Comparison of ENCODE assay signal across 8 cellular contexts in the genomic region with DNA sequence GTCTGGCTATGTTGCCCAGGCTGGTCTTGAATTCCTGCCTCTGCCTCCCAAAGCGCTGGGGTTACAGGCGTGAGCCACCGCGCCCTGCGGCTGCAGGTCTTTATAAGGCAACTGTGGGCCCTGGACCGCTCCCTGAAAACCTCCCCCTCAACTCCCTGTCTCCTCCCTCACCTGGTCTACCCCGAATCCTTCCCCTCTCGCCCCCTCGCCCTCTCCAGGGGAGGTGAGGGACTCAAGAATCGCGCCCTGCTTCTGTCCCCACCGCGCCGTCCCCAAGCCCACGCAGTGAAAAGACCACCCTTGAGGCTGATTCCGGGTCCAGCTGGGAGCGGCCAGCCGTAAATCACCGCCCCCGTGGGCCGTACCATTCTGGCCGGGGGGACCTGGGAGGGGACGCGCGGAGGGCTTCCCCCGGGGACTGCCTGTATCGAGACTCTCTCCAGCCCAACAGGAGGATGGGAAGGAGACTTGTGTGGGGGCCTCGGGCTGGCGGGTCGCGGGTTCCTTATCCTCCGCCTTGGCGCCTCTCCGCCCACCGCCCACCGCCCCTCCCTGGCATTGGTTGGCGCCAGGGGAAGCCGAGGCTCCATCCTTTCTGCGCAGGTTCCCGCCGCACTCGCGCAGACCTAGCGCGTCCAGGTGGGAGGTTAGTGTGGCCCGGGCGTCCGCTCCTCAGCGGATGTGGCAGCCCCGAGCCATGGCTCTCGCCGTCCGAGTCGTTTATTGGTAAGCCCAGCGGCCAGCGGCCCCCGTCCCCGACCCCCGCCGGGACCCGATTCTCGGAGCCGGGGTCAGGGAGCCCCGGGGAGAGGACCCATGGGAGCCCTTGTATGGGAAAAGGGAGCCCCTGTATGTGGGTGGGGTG. TPM values are rescaled to one million over a fixed set of nuclear protein-coding genes. Genes with fewer than 3 reads are reported as not detected.
DNase-seq lines count a peak whose midpoint lies in the region; ATAC-seq and TF ChIP-seq lines count a peak whose summit lies in the region.

A gene (plus strand): TSS at position 615 of the 865 bp plus-strand sequence. CDS start 83 bp downstream, at position 698.

- H3K27me3 Mint-ChIP-seq in stimulated activated naive CD8-positive, alpha-beta T cell treated with anti-CD3 and anti-CD28 coated beads, Interleukin-15, amount 100 ng/mL, for 72 hours = no peaks in the 10 kb centered on the region

- TF ChIP-seq RAD21 in neural cell (conservative IDR thresholded peaks at IDR 0.05) = peak; percentile 21

- H3K9me3 ChIP-seq in Karpas-422 (ENCODE audit: low read length) = no peaks in the 10 kb centered on the region
- no peaks in the 10 kb centered on the region for H3K9me3 ChIP-seq in RWPE2 (ENCODE audit: severe bottlenecking)
- no peaks in the 10 kb centered on the region for H3K9me3 ChIP-seq in neural cell (ENCODE audit: low read length)

- H2AFZ ChIP-seq in Karpas-422 (ENCODE audit: low read length) (peak within 1 kb of the TSS; percentile 87; the same call in 1 of the 2 replicates), neural cell (ENCODE audit: low read depth, low read length) (peak within 1 kb of the TSS; percentile 100)

- peak; percentile 70 for ATAC-seq in GM21619 (IDR thresholded peaks at IDR 0.05; ENCODE audit: unreplicated experiment)
- peak; percentile 82 for ATAC-seq in RWPE2 (ENCODE audit: low read depth)
- ATAC-seq in stimulated activated naive CD8-positive, alpha-beta T cell treated with anti-CD3 and anti-CD28 coated beads, Interleukin-15, amount 100 ng/mL, for 72 hours = peak; percentile 96

- H3K9ac ChIP-seq in Karpas-422 (ENCODE audit: low read length) = peak within 1 kb of the TSS; percentile 67
- peak within 1 kb of the TSS; percentile 87 for H3K9ac ChIP-seq in neural cell (ENCODE audit: low read length)

- no peaks in the 10 kb centered on the region for H3K9me3 Mint-ChIP-seq in stimulated activated naive CD8-positive, alpha-beta T cell treated with anti-CD3 and anti-CD28 coated beads, Interleukin-15, amount 100 ng/mL, for 72 hours

- H3K79me2 ChIP-seq in Karpas-422 (ENCODE audit: low read length) (no peaks in the 10 kb centered on the region), neural cell (replicated peaks; ENCODE audit: insufficient read depth, low read length) (peaks cover 14% of the 10 kb centered on the region)

- peaks cover 7% of the 10 kb centered on the region for H3K4me1 ChIP-seq in Karpas-422 (ENCODE audit: low read length)
- H3K4me1 ChIP-seq in RWPE2 (ENCODE audit: insufficient read depth, poor library complexity, severe bottlenecking) = peaks cover 11% of the 10 kb centered on the region

- H3K36me3 ChIP-seq in Karpas-422 (ENCODE audit: insufficient read depth, low read length) (no peaks in the 10 kb centered on the region), RWPE2 (ENCODE audit: low read depth) (peaks cover 29% of the 10 kb centered on the region), neural cell (ENCODE audit: insufficient read depth, low read length) (no peaks in the 10 kb centered on the region)

- H3F3A ChIP-seq in neural cell (ENCODE audit: insufficient read depth, low read length, poor library complexity, severe bottlenecking) = no peaks in the 10 kb centered on the region

- peak; percentile 63 for TF ChIP-seq EP300 in neural cell (conservative IDR thresholded peaks at IDR 0.05; ENCODE audit: poor library complexity, severe bottlenecking)

- H4K20me1 ChIP-seq in Karpas-422 (ENCODE audit: insufficient read depth, low read depth, low read length) (no peaks in the 10 kb centered on the region), neural cell (ENCODE audit: insufficient read depth) (no peaks in the 10 kb centered on the region)

- H3K27me3 ChIP-seq in Karpas-422 (ENCODE audit: low read length) = no peaks in the 10 kb centered on the region
- no peaks in the 10 kb centered on the region for H3K27me3 ChIP-seq in RWPE2 (ENCODE audit: insufficient read depth, poor library complexity, severe bottlenecking)
- no peaks in the 10 kb centered on the region for H3K27me3 ChIP-seq in neural cell (ENCODE audit: insufficient read depth, low read depth, low read length)

- no peaks in the 10 kb centered on the region for H3K9me2 ChIP-seq in Karpas-422 (replicated peaks; ENCODE audit: insufficient read depth, low read length)
- no peaks in the 10 kb centered on the region for H3K9me2 ChIP-seq in neural cell (ENCODE audit: insufficient read depth, low read length)

- peaks cover 37% of the 10 kb centered on the region for H3K4me1 Mint-ChIP-seq in stimulated activated naive CD8-positive, alpha-beta T cell treated with anti-CD3 and anti-CD28 coated beads, Interleukin-15, amount 100 ng/mL, for 72 hours

- in situ Hi-C loops in Caki2 (cut with HindIII; ENCODE audit: low pct_unique_long_range_greater_than_20kb, low sequenced_read_pairs) = no loop called here

- H3K4me3 ChIP-seq in Karpas-422 (ENCODE audit: low read length) = peak within 1 kb of the TSS; percentile 66
- peak within 1 kb of the TSS; percentile 69 for H3K4me3 ChIP-seq in RWPE2 (ENCODE audit: severe bottlenecking)
- H3K4me3 ChIP-seq in fibroblast of villous mesenchyme (ENCODE audit: low read depth, low read length) = peak within 1 kb of the TSS; percentile 94
- peak within 1 kb of the TSS; percentile 97 for H3K4me3 ChIP-seq in neural cell (ENCODE audit: low read length)

- peak within 1 kb of the TSS; percentile 98 to 99 for H3K27ac Mint-ChIP-seq in stimulated activated naive CD8-positive, alpha-beta T cell treated with anti-CD3 and anti-CD28 coated beads, Interleukin-15, amount 100 ng/mL, for 72 hours

- peak within 1 kb of the TSS; percentile 95 to 97 for H3K4me3 Mint-ChIP-seq in stimulated activated naive CD8-positive, alpha-beta T cell treated with anti-CD3 and anti-CD28 coated beads, Interleukin-15, amount 100 ng/mL, for 72 hours

- DNase-seq in Caki2 (ENCODE audit: low read depth) = peak; percentile 81
- peak; percentile 76 for DNase-seq in Karpas-422
- DNase-seq in RWPE2 (ENCODE audit: low spot score) = peak; percentile 83
- DNase-seq in activated effector memory CD4-positive, alpha-beta T cell treated with anti-CD3 and anti-CD28 coated beads, Interleukin-2, amount 50 U/mL, for 16 hours = peak; percentile 92
- peak; percentile 64 for DNase-seq in fibroblast of villous mesenchyme (ENCODE audit: low read depth)
- peak; percentile 85 to 87 for DNase-seq in stimulated activated naive CD8-positive, alpha-beta T cell treated with anti-CD3 and anti-CD28 coated beads, Interleukin-15, amount 100 ng/mL, for 72 hours

- no peak within 1 kb of the TSS for H3K27ac ChIP-seq in Karpas-422 (ENCODE audit: low read length)
- H3K27ac ChIP-seq in RWPE2 (ENCODE audit: poor library complexity, severe bottlenecking) = peak within 1 kb of the TSS; percentile 57
- H3K27ac ChIP-seq in neural cell (ENCODE audit: low read length) = peak within 1 kb of the TSS; percentile 81

- TF ChIP-seq CTCF in RWPE2 (IDR thresholded peaks at IDR 0.05; ENCODE audit: poor library complexity, severe bottlenecking) = no peak
- no peak for TF ChIP-seq CTCF in fibroblast of villous mesenchyme (IDR thresholded peaks at IDR 0.05; ENCODE audit: insufficient read depth, low read depth, low read length)
- TF ChIP-seq CTCF in neural cell (IDR thresholded peaks at IDR 0.05; ENCODE audit: poor library complexity, severe bottlenecking) = no peak

- H3K4me2 ChIP-seq in Karpas-422 (ENCODE audit: low read depth, low read length, poor library complexity, severe bottlenecking) (peak within 1 kb of the TSS; percentile 66), neural cell (ENCODE audit: low read length) (peak within 1 kb of the TSS; percentile 83)

TF ChIP-seq in neural cell, 6 proteins besides CTCF, POLR2A, EP300 and RAD21:
- TF ChIP-seq EZH2 (IDR thresholded peaks at IDR 0.05; ENCODE audit: borderline replicate concordance, insufficient read depth, low read length, poor library complexity, severe bottlenecking) (no peak), TAF1 (IDR thresholded peaks at IDR 0.05; ENCODE audit: low read depth) (peak; percentile 92), MXI1 (conservative IDR thresholded peaks at IDR 0.05; ENCODE audit: poor library complexity, severe bottlenecking) (peak; percentile 68), POLR2AphosphoS5 (IDR thresholded peaks at IDR 0.05) (peak; percentile 88), SMC3 (conservative IDR thresholded peaks at IDR 0.05; ENCODE audit: poor library complexity) (peak; percentile 28)
- TF ChIP-seq, protein P1, sequence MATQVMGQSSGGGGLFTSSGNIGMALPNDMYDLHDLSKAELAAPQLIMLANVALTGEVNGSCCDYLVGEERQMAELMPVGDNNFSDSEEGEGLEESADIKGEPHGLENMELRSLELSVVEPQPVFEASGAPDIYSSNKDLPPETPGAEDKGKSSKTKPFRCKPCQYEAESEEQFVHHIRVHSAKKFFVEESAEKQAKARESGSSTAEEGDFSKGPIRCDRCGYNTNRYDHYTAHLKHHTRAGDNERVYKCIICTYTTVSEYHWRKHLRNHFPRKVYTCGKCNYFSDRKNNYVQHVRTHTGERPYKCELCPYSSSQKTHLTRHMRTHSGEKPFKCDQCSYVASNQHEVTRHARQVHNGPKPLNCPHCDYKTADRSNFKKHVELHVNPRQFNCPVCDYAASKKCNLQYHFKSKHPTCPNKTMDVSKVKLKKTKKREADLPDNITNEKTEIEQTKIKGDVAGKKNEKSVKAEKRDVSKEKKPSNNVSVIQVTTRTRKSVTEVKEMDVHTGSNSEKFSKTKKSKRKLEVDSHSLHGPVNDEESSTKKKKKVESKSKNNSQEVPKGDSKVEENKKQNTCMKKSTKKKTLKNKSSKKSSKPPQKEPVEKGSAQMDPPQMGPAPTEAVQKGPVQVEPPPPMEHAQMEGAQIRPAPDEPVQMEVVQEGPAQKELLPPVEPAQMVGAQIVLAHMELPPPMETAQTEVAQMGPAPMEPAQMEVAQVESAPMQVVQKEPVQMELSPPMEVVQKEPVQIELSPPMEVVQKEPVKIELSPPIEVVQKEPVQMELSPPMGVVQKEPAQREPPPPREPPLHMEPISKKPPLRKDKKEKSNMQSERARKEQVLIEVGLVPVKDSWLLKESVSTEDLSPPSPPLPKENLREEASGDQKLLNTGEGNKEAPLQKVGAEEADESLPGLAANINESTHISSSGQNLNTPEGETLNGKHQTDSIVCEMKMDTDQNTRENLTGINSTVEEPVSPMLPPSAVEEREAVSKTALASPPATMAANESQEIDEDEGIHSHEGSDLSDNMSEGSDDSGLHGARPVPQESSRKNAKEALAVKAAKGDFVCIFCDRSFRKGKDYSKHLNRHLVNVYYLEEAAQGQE (IDR thresholded peaks at IDR 0.05; ENCODE audit: borderline replicate concordance) = peak; percentile 68
TF ChIP-seq in neural cell: peak in this region for 5.

RNA-seq across cellular contexts. Expression of the gene that starts here (rescaled TPM):
- total RNA-seq in Caki2 (2014; rRNA removed; shearing (Covaris generic); ENCODE audit: low replicate concordance) = 158 and 233 TPM in 2 replicates
- 3.5 and 4.1 TPM in 2 replicates for total RNA-seq in Karpas-422 (2014; rRNA removed; shearing (Covaris generic); ENCODE audit: low replicate concordance)
- 287 and 328 TPM in 2 replicates for total RNA-seq in fibroblast of villous mesenchyme
- 811 and 902 TPM in 2 replicates for polyA plus RNA-seq in neural cell
- 227 and 240 TPM in 2 replicates for polyA minus RNA-seq in neural cell

Comparison
In these comparisons a context has a peak if more than half of its experiments do, and no peak if none do; other contexts are left out.
1. RNA of the gene that starts here (total RNA-seq): 287 to 328 TPM in fibroblast of villous mesenchyme and 158 to 233 TPM in Caki2; 3.5 to 4.1 TPM in Karpas-422; every median in the first group is over 10 times any median in the second.
2. Peak in every context shown above with its lines, with median percentiles within 50 percentile points of each other: DNase-seq, ATAC-seq and H3K4me3 ChIP-seq.